Comparison of ENCODE assay signal across 17 cellular contexts in the genomic region with DNA sequence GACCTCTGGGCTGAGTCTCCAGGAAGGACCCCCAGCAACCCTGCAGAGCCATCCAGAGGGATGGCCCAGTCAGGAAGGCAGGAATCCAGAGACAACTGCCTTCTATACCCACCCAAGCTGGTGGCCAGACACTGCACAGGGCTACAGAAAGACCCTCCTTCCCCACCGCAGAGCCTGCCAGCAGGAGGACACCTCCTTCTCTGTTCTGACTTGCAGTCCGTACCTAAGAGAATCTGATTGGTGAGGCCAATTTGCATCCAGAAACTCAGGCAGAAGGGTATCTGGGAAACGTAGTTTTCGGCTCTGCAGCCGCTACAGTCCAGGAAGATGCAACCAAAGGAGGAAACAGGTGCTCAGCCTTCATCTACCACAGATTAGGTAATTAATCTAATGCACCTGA.
A peak's percentile ranks its signal among the peaks of the same experiment; 100 is the strongest.
DNase-seq lines count a peak whose midpoint lies in the region; ATAC-seq, FAIRE-seq and TF ChIP-seq lines count a peak whose summit lies in the region.
"Had no signal": no experiment of that assay in that cellular context is flagged by ENCODE, and none has a peak within 500 bp of the region (broad histone marks: within the 10 kb centered on the region; RNA-seq: fewer than 3 reads in every experiment).

No MANE protein-coding gene starts in this region.

- H3K18ac ChIP-seq in H1 (ENCODE audit: extremely low read depth, low read length) (peak overlapping the region; percentile 51; the same call in 1 of the 2 replicates), mesendoderm (ENCODE audit: low read length) (no peak overlapping the region)

- H2BK20ac ChIP-seq in H1 (ENCODE audit: low read length): no peak overlapping the region

- no peaks in the 10 kb centered on the region for H3F3A ChIP-seq in GM23338 (replicated peaks; ENCODE audit: low read depth)

- H4K8ac ChIP-seq in H1 (ENCODE audit: extremely low read depth, insufficient read depth, low read length) (no peak overlapping the region), mesendoderm (ENCODE audit: low read depth, low read length) (no peak overlapping the region)

- H3K9ac ChIP-seq in Karpas-422 (ENCODE audit: low read length) (no peak overlapping the region), H1 (replicated peaks in 1 of 4; ENCODE audit: extremely low read depth in 1 of 4, low read depth in 3 of 4, low read length in 3 of 4) (no peak overlapping the region), mesendoderm (ENCODE audit: low read length) (peak overlapping the region; percentile 37)

- H3K36me3 Mint-ChIP-seq in GM23338 (ENCODE audit: low read depth): peaks cover 25% of the 10 kb centered on the region
- H3K36me3 Mint-ChIP-seq: IgD-negative memory B cell had no signal

- no peak overlapping the region for H4K91ac ChIP-seq in H1 (replicated peaks; ENCODE audit: insufficient read length, low read length)

- no peak for TF ChIP-seq POLR2A in H1 (IDR thresholded peaks at IDR 0.05; ENCODE audit: control extremely low read depth in 1 of 2, low read depth in 2 of 2, low read length in 2 of 2)

- H2AFZ ChIP-seq in GM23338 (peak overlapping the region; percentile 72), Karpas-422 (ENCODE audit: low read length) (no peak overlapping the region), H1 (ENCODE audit: low read length) (peak overlapping the region; percentile 90)
- H2AFZ ChIP-seq: PC-9 had no signal

- H2BK12ac ChIP-seq in H1 (ENCODE audit: low read depth, low read length): no peak overlapping the region

- WGBS in H1 (ENCODE audit: extremely low coverage in 1 of 2, insufficient coverage in 1 of 2, insufficient read length in 1 of 2, insufficient replicate concordance in 2 of 2, low coverage in 1 of 2, low lambda C conversion rate in 2 of 2, missing lambda C conversion rate in 1 of 2), 2 experiments: 51% methylated on average over 5 of the region's 5 CpGs; no CpG with 5 or more reads in 1 of the 2 experiments
- whole genome bisulfite sequencing in mesendoderm (ENCODE audit: extremely low coverage, insufficient coverage, low lambda C conversion rate): no CpG with 5 or more reads among the region's 5 CpGs

- H3K4ac ChIP-seq in H1 (replicated peaks; ENCODE audit: insufficient read length, low read depth, low read length) (no peak overlapping the region), mesendoderm (ENCODE audit: low read depth, low read length) (no peak overlapping the region)

- H3K27ac ChIP-seq in GM23338 (ENCODE audit: low read depth) (no peak overlapping the region), Karpas-422 (ENCODE audit: low read length) (no peak overlapping the region), H1 (ENCODE audit: low read depth, low read length) (no peak overlapping the region), mesendoderm (ENCODE audit: low read depth, low read length) (no peak overlapping the region), substantia nigra (ENCODE audit: low read depth, low read length, poor library complexity, severe bottlenecking) (no peak overlapping the region)
- H3K27ac ChIP-seq: PC-9 had no signal

- POLR2A ChIA-PET in H1 (lab: Charles Lee; ENCODE audit: partially characterized antibody): no interaction called here

- H3K56ac ChIP-seq in H1 (replicated peaks; ENCODE audit: insufficient read length, low read depth, low read length) (no peak overlapping the region), mesendoderm (ENCODE audit: low read length) (peak overlapping the region; percentile 74)

- H3K4me1 ChIP-seq in GM23338 (ENCODE audit: insufficient read depth): peaks cover 11% of the 10 kb centered on the region
- no peaks in the 10 kb centered on the region for H3K4me1 ChIP-seq in Karpas-422 (ENCODE audit: low read length)
- H3K4me1 ChIP-seq in H1 (replicated peaks in 1 of 4; ENCODE audit: control insufficient read depth in 3 of 4, insufficient read depth in 4 of 4, low read length in 3 of 4): peaks cover 2 to 7% (median 4%) of the 10 kb centered on the region in 4 experiments; a peak in 3 of 7 replicates
- H3K4me1 ChIP-seq in mesendoderm (ENCODE audit: control insufficient read depth, low read depth, low read length): peaks cover 3% of the 10 kb centered on the region
- H3K4me1 ChIP-seq: HAP-1 had no signal

- peak overlapping the region; percentile 6; the same call in 1 of the 2 replicates for H2BK15ac ChIP-seq in H1 (ENCODE audit: low read length)
- H2BK15ac ChIP-seq in mesendoderm (replicated peaks; ENCODE audit: low read depth): no peak overlapping the region

- H3K27me3 Mint-ChIP-seq in GM23338 (ENCODE audit: insufficient read depth, low read depth, poor library complexity): peaks cover 7% of the 10 kb centered on the region
- H3K27me3 Mint-ChIP-seq: IgD-negative memory B cell had no signal

- H3K9me2 ChIP-seq in GM23338 (ENCODE audit: insufficient read depth) (peaks cover 8% of the 10 kb centered on the region; the same call in 1 of the 2 replicates), Karpas-422 (replicated peaks; ENCODE audit: insufficient read depth, low read length) (no peaks in the 10 kb centered on the region)

- H3K23ac ChIP-seq in H1 (ENCODE audit: insufficient read length) (no peak overlapping the region), mesendoderm (ENCODE audit: low read length) (no peak overlapping the region)

- no peak overlapping the region for H3K27ac Mint-ChIP-seq in GM23338
- H3K27ac Mint-ChIP-seq: IgD-negative memory B cell had no signal

- H3K27me3 ChIP-seq in GM23338 (ENCODE audit: insufficient read depth) (no peaks in the 10 kb centered on the region), Karpas-422 (ENCODE audit: low read length) (no peaks in the 10 kb centered on the region), H1 (replicated peaks in 1 of 4; ENCODE audit: control insufficient read depth in 3 of 4, extremely low read depth in 1 of 4, insufficient read depth in 3 of 4, low read length in 3 of 4) (no peaks in the 10 kb centered on the region), mesendoderm (ENCODE audit: insufficient read depth, low read length, poor library complexity) (no peaks in the 10 kb centered on the region)

- peaks cover 2% of the 10 kb centered on the region; the same call in 1 of the 2 replicates for H3K23me2 ChIP-seq in H1 (ENCODE audit: low read depth, low read length)

- DNase-seq in GM23338 (ENCODE audit: low spot score): peak; percentile 77
- DNase-seq in Karpas-422: peak; percentile 51
- peak in 1 of 2 experiments; percentile 53 for DNase-seq in H1 (ENCODE audit: low read depth in 1 of 2, low spot score in 2 of 2)
- peak; percentile 80 for DNase-seq in mesendoderm
- DNase-seq in substantia nigra (lab: John Stamatoyannopoulos, UW): no peak
- DNase-seq in NCI-H69 (lab: John Stamatoyannopoulos, UW): no peak
- DNase-seq in effector CD8-positive, alpha-beta T cell (lab: John Stamatoyannopoulos, UW): no peak
- DNase-seq: C1 segment of cervical spinal cord, MV-4-11, NCI-H1417, NCI-H187 treated with DMSO at 0.1 percent for 48 hours, NCI-H2171 treated with DMSO at 0.1 percent for 48 hours, NCI-H446 treated with DMSO at 0.1 percent for 48 hours, NCI-H82, PC-9 had no signal

- H3K4me3 Mint-ChIP-seq in GM23338: no peak overlapping the region
- H3K4me3 Mint-ChIP-seq: IgD-negative memory B cell had no signal

- H2BK5ac ChIP-seq in H1 (ENCODE audit: low read depth, low read length): peak overlapping the region; percentile 55; the same call in 1 of the 2 replicates
- H2BK5ac ChIP-seq in mesendoderm (ENCODE audit: low read length): no peak overlapping the region

- peaks cover 89% of the 10 kb centered on the region for H3K9me3 Mint-ChIP-seq in GM23338

- no peak overlapping the region for H3K4me3 ChIP-seq in GM23338
- no peak overlapping the region for H3K4me3 ChIP-seq in Karpas-422 (ENCODE audit: low read length)
- peak overlapping the region in 1 of 4 experiments; percentile 8; a peak in 1 of 8 replicates for H3K4me3 ChIP-seq in H1 (ENCODE audit: extremely low read depth in 1 of 4, insufficient read depth in 2 of 4, low read depth in 3 of 4, low read length in 4 of 4)
- no peak overlapping the region for H3K4me3 ChIP-seq in mesendoderm (ENCODE audit: low read length)
- H3K4me3 ChIP-seq: HAP-1, PC-9 had no signal

- CTCF ChIA-PET in H1 (lab: Charles Lee; ENCODE audit: partially characterized antibody): interaction anchor here (1.4 to 3.5 kb wide), 2 partner anchors 8 to 350 kb away, joined by 3 to 19 read pairs; no protein-coding TSS in a partner anchor

- TF ChIP-seq RAD21 in H1 (IDR thresholded peaks at IDR 0.05 in 1 of 2, conservative IDR thresholded peaks at IDR 0.05 in 1 of 2; ENCODE audit: low read depth in 2 of 2, low read length in 2 of 2): peak; percentile 10 to 13; a peak in 2 of 4 replicates

- no peaks in the 10 kb centered on the region for H3K36me3 ChIP-seq in GM23338 (ENCODE audit: insufficient read depth)
- H3K36me3 ChIP-seq in Karpas-422 (ENCODE audit: insufficient read depth, low read length): no peaks in the 10 kb centered on the region
- H3K36me3 ChIP-seq in H1 (ENCODE audit: control insufficient read depth in 2 of 4, insufficient read depth in 4 of 4, low read length in 3 of 4): no peaks in the 10 kb centered on the region
- no peaks in the 10 kb centered on the region for H3K36me3 ChIP-seq in mesendoderm (ENCODE audit: control insufficient read depth, insufficient read depth, low read length)
- H3K36me3 ChIP-seq: HAP-1 had no signal

- peak overlapping the region; percentile 44; the same call in 1 of the 2 replicates for H3K4me2 ChIP-seq in GM23338
- no peak overlapping the region for H3K4me2 ChIP-seq in Karpas-422 (ENCODE audit: low read depth, low read length, poor library complexity, severe bottlenecking)
- H3K4me2 ChIP-seq in H1 (ENCODE audit: insufficient read depth in 1 of 2, low read depth in 2 of 2, low read length in 2 of 2): peak overlapping the region; percentile 12 to 29; a peak in 3 of 4 replicates
- H3K4me2 ChIP-seq in mesendoderm (ENCODE audit: low read length): peak overlapping the region; percentile 27
- H3K4me2 ChIP-seq: PC-9 had no signal

- H4K20me1 ChIP-seq in GM23338 (replicated peaks; ENCODE audit: insufficient read depth) (no peaks in the 10 kb centered on the region), Karpas-422 (ENCODE audit: insufficient read depth, low read depth, low read length) (no peaks in the 10 kb centered on the region), H1 (replicated peaks in 1 of 2; ENCODE audit: control insufficient read depth in 1 of 2, insufficient read depth in 2 of 2, low read length in 2 of 2) (peaks cover 0 to 3% of the 10 kb centered on the region in 2 experiments)

- H2AK5ac ChIP-seq in H1 (ENCODE audit: low read depth, low read length) (no peak overlapping the region), mesendoderm (ENCODE audit: low read length) (no peak overlapping the region)

- peak; percentile 95 for ATAC-seq in GM23338

- FAIRE-seq in H1 (lab: Jason Lieb, UNC): peak; percentile 68

- H3K4me1 Mint-ChIP-seq in GM23338: peaks cover 8% of the 10 kb centered on the region; the same call in 2 of the 3 replicates
- H3K4me1 Mint-ChIP-seq: IgD-negative memory B cell had no signal

- no peak overlapping the region for H4K5ac ChIP-seq in H1 (ENCODE audit: insufficient read length, low read depth, low read length)
- no peak overlapping the region for H4K5ac ChIP-seq in mesendoderm (ENCODE audit: low read length)

- TF ChIP-seq CTCF in GM23338 (conservative IDR thresholded peaks at IDR 0.05; ENCODE audit: low read depth in 2 of 2) (no peak; a peak in 1 of 4 replicates), H1 (IDR thresholded peaks at IDR 0.05; ENCODE audit: control extremely low read depth in 1 of 3, insufficient read depth in 1 of 3, low read depth in 1 of 3, low read length in 3 of 3) (peak in 2 of 3 experiments; percentile 24 to 33; a peak in 2 of 4 replicates)

- H3K14ac ChIP-seq in H1 (ENCODE audit: insufficient read length): no peak overlapping the region

- H3K79me1 ChIP-seq in H1 (ENCODE audit: low read depth, low read length) (no peaks in the 10 kb centered on the region), mesendoderm (ENCODE audit: low read length) (no peaks in the 10 kb centered on the region)

- TF ChIP-seq EP300 in H1 (IDR thresholded peaks at IDR 0.05; ENCODE audit: borderline replicate concordance in 1 of 2, low read depth in 2 of 2, low read length in 2 of 2): no peak

- no peaks in the 10 kb centered on the region for H3K79me2 ChIP-seq in GM23338 (replicated peaks; ENCODE audit: insufficient read depth)
- no peaks in the 10 kb centered on the region for H3K79me2 ChIP-seq in Karpas-422 (ENCODE audit: low read length)
- no peaks in the 10 kb centered on the region for H3K79me2 ChIP-seq in H1 (ENCODE audit: control insufficient read depth in 1 of 2, insufficient read depth in 2 of 2, low read length in 2 of 2)
- H3K79me2 ChIP-seq in mesendoderm (ENCODE audit: control insufficient read depth, insufficient read depth, low read length): no peaks in the 10 kb centered on the region

- H2BK120ac ChIP-seq in H1 (replicated peaks; ENCODE audit: low read depth, low read length): no peak overlapping the region
- H2BK120ac ChIP-seq in mesendoderm (ENCODE audit: low read depth, low read length): no peak overlapping the region

- no peaks in the 10 kb centered on the region for H3K9me3 ChIP-seq in Karpas-422 (ENCODE audit: low read length)
- H3K9me3 ChIP-seq in H1 (ENCODE audit: insufficient read depth in 2 of 2, low read depth in 1 of 2, low read length in 1 of 2): no peaks in the 10 kb centered on the region
- H3K9me3 ChIP-seq: HAP-1 had no signal

Comparison
In these comparisons a context has a peak if more than half of its experiments do, and no peak if none do; other contexts are left out.
1. DNase-seq: peak in GM23338 (single experiment), Karpas-422 (single experiment) and mesendoderm (single experiment); none in substantia nigra (0 of 49), NCI-H69 (single experiment) and effector CD8-positive, alpha-beta T cell (single experiment).
2. CTCF ChIP-seq: peak in H1 (2 of 3); none in GM23338 (0 of 2).